In genomic region chr7:151226875-151227782, GRCh38 we compare ENCODE assay signal across 8 cellular contexts. TPM values are rescaled to one million over a fixed set of nuclear protein-coding genes. Genes with fewer than 3 reads are reported as not detected.
DNase-seq lines count a peak whose midpoint lies in the region; ATAC-seq and TF ChIP-seq lines count a peak whose summit lies in the region.

Gene ABCF2 (minus strand): TSS chr7:151227205. CDS start chr7:151226458, 747 bp downstream.

- DNase-seq in GM04503 (ENCODE audit: low read depth) (peak; percentile 94), HFFc6 (peak; percentile 98), NB4 (ENCODE audit: low read depth) (peak; percentile 100), SK-N-MC (ENCODE audit: low read depth, low spot score) (peak; percentile 92), non-pigmented ciliary epithelial cell (ENCODE audit: low read depth) (peak; percentile 95), superior temporal gyrus (ENCODE audit: extremely low spot score) (peak; percentile 97)
- peak; percentile 99 for DNase-seq in activated naive CD4-positive, alpha-beta T cell treated with anti-CD3 and anti-CD28 coated beads, Interleukin-2, amount 10 ng/mL, durations not matched to agents 7 days and 5 days

- H3K4me3 Mint-ChIP-seq in HFFc6, result peak within 1 kb of the TSS; percentile 97
- peak within 1 kb of the TSS; percentile 97 for H3K4me3 Mint-ChIP-seq in activated naive CD4-positive, alpha-beta T cell treated with anti-CD3 and anti-CD28 coated beads, Interleukin-2, amount 10 ng/mL, durations not matched to agents 7 days and 5 days

- no peaks in the 10 kb centered on the region for H3K27me3 ChIP-seq in gastroesophageal sphincter

- TF ChIP-seq POLR2A in NB4 (IDR thresholded peaks at IDR 0.05; ENCODE audit: extremely low read depth, insufficient read length), result peak; percentile 74
- TF ChIP-seq POLR2A in gastroesophageal sphincter (IDR thresholded peaks at IDR 0.05), result peak in 1 of 2 donors; percentile 39

- CTCF ChIA-PET in activated naive CD4-positive, alpha-beta T cell treated with anti-CD3 and anti-CD28 coated beads, Interleukin-2, amount 10 ng/mL, durations not matched to agents 7 days and 5 days (lab: Charles Lee), result interaction anchor here (0.6 to 2.9 kb wide), 4 partner anchors 12 to 117 kb away, joined by 3 to 16 read pairs (median 3); no protein-coding TSS in a partner anchor

- peaks cover 35% of the 10 kb centered on the region for H3K36me3 Mint-ChIP-seq in HFFc6 (ENCODE audit: low read depth)
- peaks cover 29% of the 10 kb centered on the region for H3K36me3 Mint-ChIP-seq in activated naive CD4-positive, alpha-beta T cell treated with anti-CD3 and anti-CD28 coated beads, Interleukin-2, amount 10 ng/mL, durations not matched to agents 7 days and 5 days

- H3K9me3 ChIP-seq in SK-N-MC (ENCODE audit: low read depth, low read length), result no peaks in the 10 kb centered on the region
- H3K9me3 ChIP-seq in gastroesophageal sphincter, result no peaks in the 10 kb centered on the region

- H3K9ac ChIP-seq in SK-N-MC (ENCODE audit: insufficient read length), result peak within 1 kb of the TSS; percentile 90

- TF ChIP-seq CTCF in HFFc6 (IDR thresholded peaks at IDR 0.05) (no peak; the same call in 1 of the 2 replicates), NB4 (IDR thresholded peaks at IDR 0.05; ENCODE audit: low read depth, low read length) (no peak), gastroesophageal sphincter (IDR thresholded peaks at IDR 0.05) (peak in 1 of 4 experiments; percentile 21)

- H3K4me1 Mint-ChIP-seq in HFFc6 (ENCODE audit: low read depth), result peaks cover 44% of the 10 kb centered on the region
- H3K4me1 Mint-ChIP-seq in activated naive CD4-positive, alpha-beta T cell treated with anti-CD3 and anti-CD28 coated beads, Interleukin-2, amount 10 ng/mL, durations not matched to agents 7 days and 5 days, result peaks cover 46% of the 10 kb centered on the region

- H3K36me3 ChIP-seq in SK-N-MC (ENCODE audit: insufficient read depth, low read length) (peaks cover 37% of the 10 kb centered on the region), gastroesophageal sphincter (peaks cover 0 to 30% of the 10 kb centered on the region in 2 donors)

- no peaks in the 10 kb centered on the region; the same call in 1 of the 2 replicates for H3K27me3 Mint-ChIP-seq in HFFc6 (ENCODE audit: insufficient read depth)
- H3K27me3 Mint-ChIP-seq in activated naive CD4-positive, alpha-beta T cell treated with anti-CD3 and anti-CD28 coated beads, Interleukin-2, amount 10 ng/mL, durations not matched to agents 7 days and 5 days, result peaks cover 17% of the 10 kb centered on the region

- ATAC-seq in gastroesophageal sphincter, result peak; percentile 100

- no peaks in the 10 kb centered on the region for H3K9me3 Mint-ChIP-seq in HFFc6
- no peaks in the 10 kb centered on the region for H3K9me3 Mint-ChIP-seq in activated naive CD4-positive, alpha-beta T cell treated with anti-CD3 and anti-CD28 coated beads, Interleukin-2, amount 10 ng/mL, durations not matched to agents 7 days and 5 days

- WGBS in gastroesophageal sphincter (ENCODE audit: low coverage in 1 of 2), 2 donors, result 1% methylated on average over 26 to 33 of the region's 68 CpGs

- peaks cover 0 to 39% (median 15%) of the 10 kb centered on the region in 3 donors for H3K4me1 ChIP-seq in gastroesophageal sphincter

- H3K4me3 ChIP-seq in NB4 (ENCODE audit: low read depth, low read length) (peak within 1 kb of the TSS; percentile 93), SK-N-MC (peak within 1 kb of the TSS; percentile 85), gastroesophageal sphincter (peak within 1 kb of the TSS; percentile 69 to 77)

- TF ChIP-seq EP300 in gastroesophageal sphincter (IDR thresholded peaks at IDR 0.05), result no peak

- H3K27ac ChIP-seq in SK-N-MC, result peak within 1 kb of the TSS; percentile 71
- H3K27ac ChIP-seq in gastroesophageal sphincter, result peak within 1 kb of the TSS; percentile 51 to 87 (median 81)

- peak within 1 kb of the TSS; percentile 96 for H3K27ac Mint-ChIP-seq in HFFc6
- H3K27ac Mint-ChIP-seq in activated naive CD4-positive, alpha-beta T cell treated with anti-CD3 and anti-CD28 coated beads, Interleukin-2, amount 10 ng/mL, durations not matched to agents 7 days and 5 days, result peak within 1 kb of the TSS; percentile 89

RNA-seq across cellular contexts. Expression of gene ABCF2, which starts in this region (rescaled TPM):
- 10 to 100 TPM; 63.8 to 79.7 (median 67.8) TPM for total RNA-seq in HFFc6 (2021; fragmentation: NEBNext Ultra II Directional; extraction: Animal tissue kit (Norgen Biotek cat#: 25700))
- 10 to 100 TPM; 30.5 to 43.1 (median 36.5) TPM for total RNA-seq in gastroesophageal sphincter

Comparison
In these comparisons a context has a peak if more than half of its experiments do, and no peak if none do; other contexts are left out.
1. Peak in every context shown above with its lines: DNase-seq, ATAC-seq, H3K4me3 ChIP-seq and H3K27ac ChIP-seq.